33 cellular contexts compared by ENCODE assay signal in the genomic region with DNA sequence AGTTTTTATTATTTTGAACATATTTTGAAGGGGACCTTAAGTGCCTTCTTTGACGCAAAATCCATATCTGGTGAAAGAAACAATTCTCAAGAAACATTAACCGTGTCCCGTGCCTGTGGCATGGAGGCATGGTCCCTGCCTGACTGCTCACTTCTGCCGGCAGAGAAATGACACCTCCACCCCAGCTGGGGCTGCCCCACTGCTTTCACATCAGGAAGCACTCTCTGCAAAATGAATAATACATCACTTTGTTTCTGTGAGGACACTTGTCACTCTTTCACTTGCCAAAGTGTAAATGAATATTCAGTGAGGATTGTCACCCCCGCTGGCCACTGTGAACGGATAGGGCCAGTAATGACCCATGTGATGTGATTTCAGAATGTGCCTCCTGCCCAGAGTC. TPM values are rescaled to one million over a fixed set of nuclear protein-coding genes. Genes with fewer than 3 reads are reported as not detected.
A peak's percentile ranks its signal among the peaks of the same experiment; 100 is the strongest.
DNase-seq lines count a peak whose midpoint lies in the region; ATAC-seq, FAIRE-seq and TF ChIP-seq lines count a peak whose summit lies in the region.
"Had no signal": no experiment of that assay in that cellular context is flagged by ENCODE, and none has a peak within 500 bp of the region (broad histone marks: within the 10 kb centered on the region; RNA-seq: fewer than 3 reads in every experiment).

No MANE protein-coding gene starts in this region.

- H3K36me3 Mint-ChIP-seq in activated naive CD8-positive, alpha-beta T cell treated with anti-CD3 and anti-CD28 coated beads, Interleukin-2, amount 50 U/mL, for 24 hours (ENCODE audit: low read depth) = no peaks in the 10 kb centered on the region
- no peaks in the 10 kb centered on the region for H3K36me3 Mint-ChIP-seq in type B pancreatic cell
- H3K36me3 Mint-ChIP-seq: CD14-positive monocyte, neural progenitor cell had no signal

- ATAC-seq in GM18498 (IDR thresholded peaks at IDR 0.05; ENCODE audit: unreplicated experiment) = peak; percentile 51
- ATAC-seq in GM18867 (IDR thresholded peaks at IDR 0.05; ENCODE audit: unreplicated experiment) = peak; percentile 78
- ATAC-seq in HG03196 (IDR thresholded peaks at IDR 0.05; ENCODE audit: unreplicated experiment) = peak; percentile 54
- peak; percentile 55 for ATAC-seq in GM12878
- no peak for ATAC-seq in activated naive CD8-positive, alpha-beta T cell treated with anti-CD3 and anti-CD28 coated beads, Interleukin-2, amount 50 U/mL, for 24 hours
- no peak for ATAC-seq in GM21717 (IDR thresholded peaks at IDR 0.05; ENCODE audit: unreplicated experiment)
- ATAC-seq: body of pancreas; effector memory CD8-positive, alpha-beta T cell; left lung; PC-3; upper lobe of right lung had no signal

- no peak overlapping the region for H2AFZ ChIP-seq in GM12878 (ENCODE audit: control insufficient read depth, low read depth, low read length)
- H2AFZ ChIP-seq: neural progenitor cell had no signal

- H3K4me3 Mint-ChIP-seq in activated naive CD8-positive, alpha-beta T cell treated with anti-CD3 and anti-CD28 coated beads, Interleukin-2, amount 50 U/mL, for 24 hours = no peak overlapping the region
- H3K4me3 Mint-ChIP-seq in type B pancreatic cell = no peak overlapping the region
- H3K4me3 Mint-ChIP-seq: activated B cell treated with CpG ODN at 0.5 μM for 24 hours; CD14-positive monocyte; central memory CD8-positive, alpha-beta T cell; effector memory CD8-positive, alpha-beta T cell; H9; neural progenitor cell had no signal

- POLR2A ChIA-PET in GM12878 (lab: Charles Lee) = no interaction called here

- FAIRE-seq in GM12878 (lab: Jason Lieb, UNC) = no peak
- FAIRE-seq: small intestine had no signal

- in situ Hi-C loops in GM12878 (cut with MboI) = loop anchor here (10.0 kb wide), 1 partner anchor 895 kb away; no protein-coding TSS in a partner anchor

- 14% methylated on average over 6 of the region's 6 CpGs for WGBS in GM12878 (ENCODE audit: insufficient coverage, insufficient replicate concordance, low lambda C conversion rate, missing lambda C conversion rate)

- CTCF ChIA-PET in GM12878 (lab: Yijun Ruan, JAX) = no interaction called here

- no peak for TF ChIP-seq POLR2A in GM12878 (IDR thresholded peaks at IDR 0.05; ENCODE audit: low read depth, low read length)

- no peaks in the 10 kb centered on the region for H3K4me1 Mint-ChIP-seq in activated naive CD8-positive, alpha-beta T cell treated with anti-CD3 and anti-CD28 coated beads, Interleukin-2, amount 50 U/mL, for 24 hours
- H3K4me1 Mint-ChIP-seq in type B pancreatic cell (ENCODE audit: unreplicated experiment) = peaks cover 20% of the 10 kb centered on the region
- H3K4me1 Mint-ChIP-seq: activated B cell treated with CpG ODN at 0.5 μM for 24 hours; CD14-positive monocyte; central memory CD8-positive, alpha-beta T cell had no signal

- no peaks in the 10 kb centered on the region for H3K27me3 ChIP-seq in GM12878 (replicated peaks in 1 of 2; ENCODE audit: control insufficient read depth in 2 of 2, insufficient read depth in 2 of 2, low read length in 1 of 2)
- H3K27me3 ChIP-seq: body of pancreas, left lung, neural progenitor cell, right atrium auricular region, suprapubic skin, upper lobe of right lung had no signal

- H3K4me3 ChIP-seq in GM12878 = no peak overlapping the region
- H3K4me3 ChIP-seq: body of pancreas, left lung, neural progenitor cell, right atrium auricular region, SK-N-MC, suprapubic skin, upper lobe of right lung had no signal

- no peak for TF ChIP-seq CTCF in GM12878 (IDR thresholded peaks at IDR 0.05 in 2 of 3, conservative IDR thresholded peaks at IDR 0.05 in 1 of 3; ENCODE audit: control insufficient read depth in 2 of 3, extremely low read depth in 1 of 3, insufficient read depth in 1 of 3, low read depth in 3 of 3, low read length in 3 of 3)
- no peak for TF ChIP-seq CTCF in type B pancreatic cell (conservative IDR thresholded peaks at IDR 0.05)

- no peaks in the 10 kb centered on the region for H4K20me1 ChIP-seq in GM12878 (ENCODE audit: control insufficient read depth, insufficient read depth)

- SMC1A ChIA-PET in GM12878 (lab: Charles Lee; ENCODE audit: uncharacterized antibody, unreplicated experiment) = interaction anchor here (0.6 kb wide), 1 partner anchor 15 kb away, joined by 3 read pairs; no protein-coding TSS in a partner anchor

- BruUV-seq in GM12878 (replicated peaks; lab: Mats Ljungman, UMichigan) = no TSS peak

- H3K27ac Mint-ChIP-seq in activated naive CD8-positive, alpha-beta T cell treated with anti-CD3 and anti-CD28 coated beads, Interleukin-2, amount 50 U/mL, for 24 hours = no peak overlapping the region
- H3K27ac Mint-ChIP-seq in type B pancreatic cell = no peak overlapping the region
- H3K27ac Mint-ChIP-seq: activated B cell treated with CpG ODN at 0.5 μM for 24 hours; CD14-positive monocyte; effector memory CD8-positive, alpha-beta T cell; H9; neural progenitor cell had no signal

- no peak overlapping the region for H3K27ac ChIP-seq in GM12878 (ENCODE audit: control insufficient read depth, insufficient read depth)
- H3K27ac ChIP-seq: body of pancreas, left lung, neural progenitor cell, right atrium auricular region, SK-N-MC, suprapubic skin, upper lobe of right lung had no signal

- RAD21 ChIA-PET in GM12878 (lab: Charles Lee; ENCODE audit: unreplicated experiment) = no interaction called here

- no peak overlapping the region for H3K9ac ChIP-seq in GM12878 (ENCODE audit: control insufficient read depth, insufficient read depth, low read length)
- H3K9ac ChIP-seq: neural progenitor cell had no signal

- H3K36me3 ChIP-seq in GM12878 (ENCODE audit: control insufficient read depth in 2 of 2, insufficient read depth in 2 of 2, low read length in 1 of 2) = no peaks in the 10 kb centered on the region
- H3K36me3 ChIP-seq: left lung, neural progenitor cell, right atrium auricular region, suprapubic skin, upper lobe of right lung had no signal

- H3K4me1 ChIP-seq in GM12878 (ENCODE audit: control insufficient read depth, insufficient read depth, low read length) = no peaks in the 10 kb centered on the region
- H3K4me1 ChIP-seq: body of pancreas, Caco-2, left lung, neural progenitor cell, right atrium auricular region, upper lobe of right lung had no signal

- intact Hi-C loops in GM12878 (cut with micrococcal nuclease; ENCODE audit: unreplicated experiment) = loop anchor here (5.0 to 10.0 kb wide), 3 partner anchors 102 to 895 kb away; no protein-coding TSS in a partner anchor

- H3K9me3 Mint-ChIP-seq in activated naive CD8-positive, alpha-beta T cell treated with anti-CD3 and anti-CD28 coated beads, Interleukin-2, amount 50 U/mL, for 24 hours = no peaks in the 10 kb centered on the region
- H3K9me3 Mint-ChIP-seq in type B pancreatic cell = no peaks in the 10 kb centered on the region
- H3K9me3 Mint-ChIP-seq: activated B cell treated with CpG ODN at 0.5 μM for 24 hours; central memory CD8-positive, alpha-beta T cell had no signal

- H3K9me3 ChIP-seq in GM12878 (replicated peaks; ENCODE audit: control insufficient read depth, insufficient read depth, low read length) = no peaks in the 10 kb centered on the region
- H3K9me3 ChIP-seq: body of pancreas, Caco-2, left lung, right atrium auricular region, suprapubic skin, upper lobe of right lung had no signal

- peaks cover 2% of the 10 kb centered on the region for H3K27me3 Mint-ChIP-seq in activated naive CD8-positive, alpha-beta T cell treated with anti-CD3 and anti-CD28 coated beads, Interleukin-2, amount 50 U/mL, for 24 hours
- H3K27me3 Mint-ChIP-seq in type B pancreatic cell = peaks cover 4% of the 10 kb centered on the region
- H3K27me3 Mint-ChIP-seq: activated B cell treated with CpG ODN at 0.5 μM for 24 hours; effector memory CD8-positive, alpha-beta T cell had no signal

- H3K79me2 ChIP-seq in GM12878 (ENCODE audit: control insufficient read depth, insufficient read depth, low read length) = no peaks in the 10 kb centered on the region

- DNase-seq in GM12878 (ENCODE audit: low read depth, low spot score) = no peak
- DNase-seq in activated naive CD8-positive, alpha-beta T cell treated with anti-CD3 and anti-CD28 coated beads, Interleukin-2, amount 50 U/mL, for 24 hours = no peak
- DNase-seq in type B pancreatic cell (ENCODE audit: extremely low spot score, unreplicated experiment) = no peak
- DNase-seq: activated B cell treated with CpG ODN at 0.5 μM for 24 hours; activated T-cell treated with anti-CD3 and anti-CD28 coated beads, Interleukin-2, amount 50 U/mL, for 48 hours; body of pancreas; Caco-2; effector memory CD8-positive, alpha-beta T cell; erythroblast; H9; left lung; NCI-H1092 treated with DMSO at 0.1 percent for 48 hours; NCI-H1930; NK-92 treated with Interleukin-12 subunit alpha and Interleukin-12 subunit beta, amount 100 ng/mL, for 24 hours; PC-3; posterior cingulate gyrus; stimulated activated naive CD4-positive, alpha-beta T cell; upper lobe of right lung had no signal

- no peak for TF ChIP-seq RAD21 in GM12878 (IDR thresholded peaks at IDR 0.05; ENCODE audit: insufficient read depth, low read depth, low read length)

- no peak overlapping the region for H3K4me2 ChIP-seq in GM12878 (ENCODE audit: control insufficient read depth, insufficient read depth)
- H3K4me2 ChIP-seq: neural progenitor cell had no signal

- no peak for TF ChIP-seq EP300 in GM12878 (IDR thresholded peaks at IDR 0.05; ENCODE audit: borderline replicate concordance in 1 of 2, control insufficient read depth in 1 of 2, low read depth in 2 of 2, low read length in 2 of 2)

TF ChIP-seq in GM12878, 131 proteins besides CTCF, POLR2A, EP300 and RAD21:
- TF ChIP-seq EGR1 (IDR thresholded peaks at IDR 0.05; ENCODE audit: borderline replicate concordance in 1 of 2, low read depth in 2 of 2, low read length in 2 of 2) (no peak), BHLHE40 (IDR thresholded peaks at IDR 0.05; ENCODE audit: borderline replicate concordance in 1 of 2, low read depth in 2 of 2, low read length in 1 of 2) (peak; percentile 22 to 68; a peak in 2 of 4 replicates)

RNA-seq across cellular contexts. Expression of a gene that starts 31.1 kb away (rescaled TPM):
- not detected in 2 replicates for total RNA-seq in GM12878 (2013; cell fraction: nucleolus; rRNA removed)
- not detected in 2 replicates for total RNA-seq in GM12878 (2014; rRNA removed)
- not detected in 2 replicates for total RNA-seq in GM12878 (2014; rRNA removed; fragmentation: Illumina TruSeq; extraction: Trizol)
- not detected in 2 replicates for total RNA-seq in GM12878 (2021)
- polyA plus RNA-seq in GM12878 (2011; ENCODE audit: low read depth) = not detected
- 0.04 TPM in 1 of 2 replicates, not detected in the other for polyA plus RNA-seq in GM12878 (2011; rRNA removed)
- polyA plus RNA-seq in GM12878 (2011; cell fraction: cytosol; rRNA removed) = not detected in 2 replicates
- not detected in 2 replicates for polyA plus RNA-seq in GM12878 (2011; cell fraction: nucleus; rRNA removed)
- polyA plus RNA-seq in GM12878 (2012) = not detected in 2 replicates
- not detected in 2 replicates for polyA plus RNA-seq in GM12878 (2014; fragmentation: Illumina TruSeq; extraction: Trizol)
- not detected for polyA plus RNA-seq in GM12878 (2014; fragmentation: Nextera tagmentation; extraction: Ambion mirVana)
- polyA plus RNA-seq in GM12878 (2014; rRNA removed) = not detected in 2 replicates
- polyA plus RNA-seq in GM12878 (2016; fragmentation: Nextera tagmentation; extraction: Ambion mirVana) = not detected
- not detected in 2 replicates for polyA minus RNA-seq in GM12878 (2011; rRNA and poly(A)+ RNA removed)
- not detected in 2 replicates for polyA minus RNA-seq in GM12878 (2011; cell fraction: cytosol; rRNA and poly(A)+ RNA removed)
- polyA minus RNA-seq in GM12878 (2011; cell fraction: nucleus; rRNA and poly(A)+ RNA removed) = not detected in 2 replicates
- total RNA-seq in type B pancreatic cell (ENCODE audit: low replicate concordance) = 1.3 TPM in 1 of 2 replicates, not detected in the other
- total RNA-seq: activated B cell treated with CpG ODN at 0.5 μM for 24 hours; body of pancreas; Caco-2; G401; H9; HT1080; M059J; PC-3; right atrium auricular region; T-helper 1 cell treated with Interleukin-12 subunit alpha and Interleukin-12 subunit beta and Interleukin-4 antibody, amounts not matched to agents 30 ng/mL and 1 ng/mL, for 36 hours had no signal
- polyA plus RNA-seq: CD14-positive monocyte had no signal

Comparison
In these comparisons a context has a peak if more than half of its experiments do, and no peak if none do; other contexts are left out.
1. ATAC-seq: peak in GM18498 (single experiment), GM18867 (single experiment), HG03196 (single experiment) and GM12878 (single experiment); none in activated naive CD8-positive, alpha-beta T cell treated with anti-CD3 and anti-CD28 coated beads, Interleukin-2, amount 50 U/mL, for 24 hours (single experiment) and GM21717 (single experiment).